ENCODE assay signal across 7 cellular contexts in genomic region chr2:109213646-109214417, GRCh38.
DNase-seq lines count a peak whose midpoint lies in the region; ATAC-seq and TF ChIP-seq lines count a peak whose summit lies in the region.

No MANE protein-coding gene starts in this region.

- H3K4me3 ChIP-seq in ascending aorta (no peak overlapping the region), upper lobe of left lung (no peak overlapping the region), OCI-LY7 (ENCODE audit: low read depth, low read length, poor library complexity, severe bottlenecking) (no peak overlapping the region)

- H3K9me3 ChIP-seq in ascending aorta (no peaks in the 10 kb centered on the region), upper lobe of left lung (no peaks in the 10 kb centered on the region), OCI-LY7 (ENCODE audit: low read length) (no peaks in the 10 kb centered on the region)

- H3K27ac ChIP-seq in ascending aorta (no peak overlapping the region), upper lobe of left lung (peak overlapping the region in 2 of 4 donors; percentile 65 to 69), OCI-LY7 (ENCODE audit: low read depth, low read length, poor library complexity, severe bottlenecking) (no peak overlapping the region)

- H3K36me3 ChIP-seq in ascending aorta (no peaks in the 10 kb centered on the region), upper lobe of left lung (no peaks in the 10 kb centered on the region), OCI-LY7 (ENCODE audit: insufficient read depth, low read length) (no peaks in the 10 kb centered on the region)

- DNase-seq in T-helper 2 cell (peak in 4 of 5 experiments; percentile 13 to 91 (median 64)), ascending aorta (ENCODE audit: low spot score in 2 of 2) (peak; percentile 33 to 69), upper lobe of left lung (peak in 1 of 2 donors; percentile 68), OCI-LY7 (ENCODE audit: low spot score) (no peak)
- DNase-seq in naive thymus-derived CD8-positive, alpha-beta T cell, result peak; percentile 23 to 90 (median 76)

- TF ChIP-seq EP300 in upper lobe of left lung (IDR thresholded peaks at IDR 0.05), result no peak

- H3K27me3 ChIP-seq in ascending aorta (no peaks in the 10 kb centered on the region), upper lobe of left lung (no peaks in the 10 kb centered on the region)

- H3K79me2 ChIP-seq in OCI-LY7 (ENCODE audit: insufficient read depth, low read depth, low read length), result no peaks in the 10 kb centered on the region

- H3K9me2 ChIP-seq in OCI-LY7 (ENCODE audit: insufficient read depth, low read length), result no peaks in the 10 kb centered on the region

- peaks cover 0 to 4% (median 0%) of the 10 kb centered on the region in 3 donors for H3K36me3 Mint-ChIP-seq in naive thymus-derived CD8-positive, alpha-beta T cell

- H4K20me1 ChIP-seq in OCI-LY7 (ENCODE audit: insufficient read depth, low read length), result no peaks in the 10 kb centered on the region

- ATAC-seq in GM19395 (IDR thresholded peaks at IDR 0.05; ENCODE audit: unreplicated experiment), result peak; percentile 74
- peak; percentile 77 for ATAC-seq in HG03442 (IDR thresholded peaks at IDR 0.05; ENCODE audit: unreplicated experiment)
- ATAC-seq in naive thymus-derived CD8-positive, alpha-beta T cell, result peak; percentile 88 to 91
- ATAC-seq in upper lobe of left lung (ENCODE audit: low FRiP score in 2 of 2), result peak; percentile 58 to 66

- POLR2A ChIA-PET in naive thymus-derived CD8-positive, alpha-beta T cell (lab: Charles Lee), result interaction anchor here (1.1 to 1.5 kb wide), 2 partner anchors 17 to 182 kb away, joined by 3 to 7 read pairs; no protein-coding TSS in a partner anchor
- POLR2A ChIA-PET in OCI-LY7 (lab: Charles Lee), result no interaction called here

- H3K4me1 Mint-ChIP-seq in naive thymus-derived CD8-positive, alpha-beta T cell, result peaks cover 53 to 82% (median 78%) of the 10 kb centered on the region in 4 donors

- peak overlapping the region; percentile 54 to 96 (median 84) for H3K27ac Mint-ChIP-seq in naive thymus-derived CD8-positive, alpha-beta T cell

- TF ChIP-seq CTCF in ascending aorta (IDR thresholded peaks at IDR 0.05), result no peak
- no peak for TF ChIP-seq CTCF in upper lobe of left lung (IDR thresholded peaks at IDR 0.05)
- no peak for TF ChIP-seq CTCF in OCI-LY7 (conservative IDR thresholded peaks at IDR 0.05; ENCODE audit: low read length)

- H3K4me2 ChIP-seq in OCI-LY7 (ENCODE audit: low read length), result no peak overlapping the region

- CTCF ChIA-PET in OCI-LY7 (lab: Charles Lee; ENCODE audit: unreplicated experiment), result no interaction called here

- H2AFZ ChIP-seq in OCI-LY7 (ENCODE audit: low read length), result no peak overlapping the region

- WGBS in upper lobe of left lung, 2 donors, result 46 to 54% methylated on average over 16 of the region's 16 CpGs

- peak overlapping the region; percentile 51 to 84 (median 72) for H3K4me3 Mint-ChIP-seq in naive thymus-derived CD8-positive, alpha-beta T cell

- peaks cover 35 to 79% (median 48%) of the 10 kb centered on the region in 5 donors for H3K27me3 Mint-ChIP-seq in naive thymus-derived CD8-positive, alpha-beta T cell

- intact Hi-C loops in ascending aorta (cut with DNase I) (loop anchor here (5.0 kb wide), 1 partner anchor 33 kb away; no protein-coding TSS in a partner anchor), OCI-LY7 (cut with micrococcal nuclease; ENCODE audit: unreplicated experiment) (loop anchor here (10.0 kb wide), 1 partner anchor 79 kb away; no protein-coding TSS in a partner anchor)

- peaks cover 25 to 50% of the 10 kb centered on the region in 2 donors for H3K4me1 ChIP-seq in ascending aorta
- peaks cover 33 to 59% (median 47%) of the 10 kb centered on the region in 4 donors for H3K4me1 ChIP-seq in upper lobe of left lung
- no peaks in the 10 kb centered on the region for H3K4me1 ChIP-seq in OCI-LY7 (ENCODE audit: insufficient read depth, low read length, poor library complexity, severe bottlenecking)

- TF ChIP-seq POLR2A in upper lobe of left lung (IDR thresholded peaks at IDR 0.05), result peak in 1 of 4 donors; percentile 33

- H3K9me3 Mint-ChIP-seq in naive thymus-derived CD8-positive, alpha-beta T cell, result no peaks in the 10 kb centered on the region

- no TSS peak for BruUV-seq in OCI-LY7 (replicated peaks; lab: Mats Ljungman, UMichigan)
